8 cellular contexts compared by ENCODE assay signal in genomic region chr10:70403483-70404035, GRCh38. TPM values are rescaled to one million over a fixed set of nuclear protein-coding genes. Genes with fewer than 3 reads are reported as not detected.
DNase-seq lines count a peak whose midpoint lies in the region; ATAC-seq and TF ChIP-seq lines count a peak whose summit lies in the region.

No MANE protein-coding gene starts in this region.

- ATAC-seq in heart left ventricle: no peak
- ATAC-seq in Right ventricle myocardium inferior: no peak
- no peak for ATAC-seq in HG03139 (IDR thresholded peaks at IDR 0.05; ENCODE audit: unreplicated experiment)

- H3K27me3 ChIP-seq in heart left ventricle (no peaks in the 10 kb centered on the region), SJSA1 (replicated peaks) (no peaks in the 10 kb centered on the region), hepatocyte (no peaks in the 10 kb centered on the region)

- peaks cover 25% of the 10 kb centered on the region for H4K20me1 ChIP-seq in hepatocyte (ENCODE audit: insufficient read depth, poor library complexity, severe bottlenecking)

- TF ChIP-seq POLR2A in heart left ventricle (IDR thresholded peaks at IDR 0.05): no peak

- peak overlapping the region; percentile 42 for H2AFZ ChIP-seq in hepatocyte

- intact Hi-C loops in heart left ventricle (cut with DNase I): loop anchor here in 3 of 10 donors (1.0 to 2.0 kb wide), 2 partner anchors 21 to 55 kb away; partner anchors contain the start of gene LRRC20 (in 2 of the 3)
- intact Hi-C loops in Right ventricle myocardium inferior (cut with DNase I): loop anchor here (1.0 to 2.0 kb wide), 2 partner anchors 21 to 29 kb away; partner anchors contain the start of gene LRRC20

- H3K79me2 ChIP-seq in hepatocyte: peaks cover 31% of the 10 kb centered on the region

- peak overlapping the region; percentile 61 to 99 (median 89) for H3K4me3 ChIP-seq in heart left ventricle
- peak overlapping the region; percentile 93 for H3K4me3 ChIP-seq in SJSA1
- peak overlapping the region; percentile 22 for H3K4me3 ChIP-seq in hepatocyte

- no peaks in the 10 kb centered on the region for H3K9me2 ChIP-seq in hepatocyte (replicated peaks; ENCODE audit: insufficient read depth)

- H3K4me1 ChIP-seq in heart left ventricle: peaks cover 5 to 36% (median 21%) of the 10 kb centered on the region in 12 donors
- H3K4me1 ChIP-seq in SJSA1 (replicated peaks): peaks cover 17% of the 10 kb centered on the region
- peaks cover 13% of the 10 kb centered on the region for H3K4me1 ChIP-seq in hepatocyte (ENCODE audit: insufficient read depth)

- no peak for DNase-seq in heart left ventricle
- no peak for DNase-seq in Right ventricle myocardium inferior (ENCODE audit: missing footprints)
- DNase-seq in SJSA1 (ENCODE audit: low read depth in 1 of 2, low spot score in 2 of 2): no peak
- no peak for DNase-seq in hepatocyte (ENCODE audit: low spot score)
- no peak for DNase-seq in AG20443 (ENCODE audit: low spot score)
- no peak for DNase-seq in DMS114 treated with DMSO at 0.1 percent for 48 hours (lab: John Stamatoyannopoulos, UW; ENCODE audit: unreplicated experiment)

- peaks cover 0 to 4% (median 0%) of the 10 kb centered on the region in 9 donors for H3K36me3 ChIP-seq in heart left ventricle
- peaks cover 20% of the 10 kb centered on the region for H3K36me3 ChIP-seq in SJSA1
- H3K36me3 ChIP-seq in hepatocyte (replicated peaks; ENCODE audit: insufficient read depth, low read depth): no peaks in the 10 kb centered on the region

- 4 to 8% (median 6%) methylated on average over 12 of the region's 12 CpGs for WGBS in heart left ventricle, 4 donors
- WGBS in hepatocyte (ENCODE audit: low lambda C conversion rate, missing lambda C conversion rate): 14% methylated on average over 10 of the region's 12 CpGs

- H3K9me3 ChIP-seq in heart left ventricle (no peaks in the 10 kb centered on the region), SJSA1 (replicated peaks) (no peaks in the 10 kb centered on the region), hepatocyte (ENCODE audit: low read depth) (no peaks in the 10 kb centered on the region)

- H3K4me2 ChIP-seq in hepatocyte: peak overlapping the region; percentile 75

- peak in 3 of 12 donors; percentile 9 to 31 (median 17) for TF ChIP-seq CTCF in heart left ventricle (IDR thresholded peaks at IDR 0.05)
- TF ChIP-seq CTCF in hepatocyte (IDR thresholded peaks at IDR 0.05; ENCODE audit: poor library complexity): no peak

- H3K27ac ChIP-seq in heart left ventricle: peak overlapping the region in 11 of 12 donors; percentile 92 to 100 (median 98)
- H3K27ac ChIP-seq in SJSA1: 0 out of 2 replicates have a peak overlapping the region, but pooled peaks have one; percentile 11
- peak overlapping the region; percentile 27 for H3K27ac ChIP-seq in hepatocyte
- H3K27ac ChIP-seq in temporal lobe (ENCODE audit: low read depth, low read length): peak overlapping the region; percentile 40

RNA-seq across cellular contexts. Expression of gene EIF4EBP2, which starts 0.4 kb away (rescaled TPM):
- total RNA-seq in heart left ventricle: 100 to 1,000 TPM in 1 of 9 donors, 10 to 100 TPM in 8; 78.3 to 150 (median 89.7) TPM
- polyA plus RNA-seq in heart left ventricle: 10 to 100 TPM; 20.6 to 41.8 TPM
- total RNA-seq in Right ventricle myocardium inferior: 91.6 TPM
- 30.3 and 42.4 TPM in 2 replicates for total RNA-seq in SJSA1 (2014; rRNA removed; shearing (Covaris generic))
- 75.1 and 77.1 TPM in 2 replicates for total RNA-seq in hepatocyte
- 37.4 and 43.1 TPM in 2 replicates for polyA plus RNA-seq in hepatocyte
- total RNA-seq in temporal lobe: 75.2 TPM

RNA-seq across cellular contexts. Expression of gene LRRC20, which starts 21.1 kb away (rescaled TPM):
- 10 to 100 TPM; 32.7 to 92.2 (median 60.2) TPM for total RNA-seq in heart left ventricle
- polyA plus RNA-seq in heart left ventricle: 10 to 100 TPM; 24.8 to 28.4 TPM
- 60.1 TPM for total RNA-seq in Right ventricle myocardium inferior
- total RNA-seq in SJSA1 (2014; rRNA removed; shearing (Covaris generic)): 17.5 and 30.7 TPM in 2 replicates
- 7.2 and 8.2 TPM in 2 replicates for total RNA-seq in hepatocyte
- polyA plus RNA-seq in hepatocyte: 3.0 and 4.0 TPM in 2 replicates
- 14.8 TPM for total RNA-seq in temporal lobe

RNA-seq across cellular contexts. Expression of gene NODAL, which starts 37.9 kb away (rescaled TPM):
- total RNA-seq in heart left ventricle (under 1 TPM in 2 of 9 donors, not detected in 7; 0.22 to 0.37 TPM), Right ventricle myocardium inferior (not detected), hepatocyte (not detected in 2 replicates), temporal lobe (2.0 TPM)
- polyA plus RNA-seq in heart left ventricle (not detected), hepatocyte (not detected in 2 replicates)
- total RNA-seq in SJSA1 (2014; rRNA removed; shearing (Covaris generic)): not detected in 2 replicates

Comparison
In these comparisons a context has a peak if more than half of its experiments do, and no peak if none do; other contexts are left out.
1. H3K27ac ChIP-seq: peak in every context shown above with its lines; median percentile 98 in heart left ventricle; 40 in temporal lobe; 27 in hepatocyte; 11 in SJSA1.
2. H3K4me3 ChIP-seq: peak in every context shown above with its lines; median percentile 93 in SJSA1; 89 in heart left ventricle; 22 in hepatocyte.